Comparison of ENCODE assay signal across 14 cellular contexts in genomic region chr10:61623101-61623500, GRCh38. TPM values are rescaled to one million over a fixed set of nuclear protein-coding genes. Genes with fewer than 3 reads are reported as not detected.
DNase-seq lines count a peak whose midpoint lies in the region; ATAC-seq and TF ChIP-seq lines count a peak whose summit lies in the region.
"Had no signal": no experiment of that assay in that cellular context is flagged by ENCODE, and none has a peak within 500 bp of the region (broad histone marks: within the 10 kb centered on the region; RNA-seq: fewer than 3 reads in every experiment).

No MANE protein-coding gene starts in this region.

- DNase-seq in NCI-H128 (lab: John Stamatoyannopoulos, UW; ENCODE audit: unreplicated experiment) (peak; percentile 41), SK-MEL-5 (ENCODE audit: low read depth, low spot score) (peak; percentile 61), smooth muscle cell (lab: John Stamatoyannopoulos, UW; ENCODE audit: unreplicated experiment) (no peak), SIG-M5 (lab: John Stamatoyannopoulos, UW) (no peak)
- DNase-seq: brain microvascular endothelial cell, NCI-H2227 treated with DMSO at 0.1 percent for 48 hours, SW 1271 had no signal

- H3K4me3 ChIP-seq in smooth muscle cell: no peak overlapping the region
- H3K4me3 ChIP-seq: GM12878, thoracic aorta had no signal

- H2AFZ ChIP-seq in smooth muscle cell (ENCODE audit: low read depth): peak overlapping the region; percentile 70

- no peak for TF ChIP-seq CTCF in smooth muscle cell (IDR thresholded peaks at IDR 0.05; ENCODE audit: borderline replicate concordance, insufficient read depth, poor library complexity, severe bottlenecking)

- no peaks in the 10 kb centered on the region for H3K27me3 ChIP-seq in layer of hippocampus (ENCODE audit: control insufficient read depth, insufficient read depth, low read length)
- H3K27me3 ChIP-seq in smooth muscle cell (ENCODE audit: low read depth): no peaks in the 10 kb centered on the region
- H3K27me3 ChIP-seq: brain microvascular endothelial cell had no signal

- H3K4me1 ChIP-seq in smooth muscle cell (ENCODE audit: low read depth): no peaks in the 10 kb centered on the region

- peaks cover 5% of the 10 kb centered on the region for H3F3A ChIP-seq in smooth muscle cell (ENCODE audit: low read depth)

- H3K9ac ChIP-seq in smooth muscle cell (ENCODE audit: low read depth): no peak overlapping the region

- H3K9me3 ChIP-seq in smooth muscle cell (replicated peaks; ENCODE audit: low read depth): no peaks in the 10 kb centered on the region
- H3K9me3 ChIP-seq: thoracic aorta had no signal

- ATAC-seq in GM19328 (IDR thresholded peaks at IDR 0.05; ENCODE audit: unreplicated experiment): no peak
- ATAC-seq in GM21360 (IDR thresholded peaks at IDR 0.05; ENCODE audit: unreplicated experiment): no peak
- ATAC-seq: GM12878, WTC11 had no signal

- 79% methylated on average over 4 of the region's 4 CpGs for WGBS in smooth muscle cell (ENCODE audit: low lambda C conversion rate)

- H3K27ac ChIP-seq in layer of hippocampus (ENCODE audit: low read depth, low read length): peak overlapping the region; percentile 44
- no peak overlapping the region for H3K27ac ChIP-seq in smooth muscle cell (ENCODE audit: low read depth)
- H3K27ac ChIP-seq: brain microvascular endothelial cell, thoracic aorta had no signal

- in situ Hi-C loops in SK-MEL-5 (cut with HindIII; ENCODE audit: low pct_unique_long_range_greater_than_20kb, low sequenced_read_pairs): no loop called here

- no peaks in the 10 kb centered on the region for H3K36me3 ChIP-seq in smooth muscle cell (ENCODE audit: low read depth)
- H3K36me3 ChIP-seq: brain microvascular endothelial cell, thoracic aorta had no signal

- no peak overlapping the region for H3K4me2 ChIP-seq in smooth muscle cell

- no peaks in the 10 kb centered on the region for H3K79me2 ChIP-seq in smooth muscle cell (ENCODE audit: low read depth)

- no peaks in the 10 kb centered on the region for H4K20me1 ChIP-seq in smooth muscle cell (ENCODE audit: low read depth)

RNA-seq across cellular contexts. Expression of gene CABCOCO1, which starts 39.6 kb away (rescaled TPM):
- 0.40 and 0.53 TPM in 2 replicates for total RNA-seq in SK-MEL-5 (2014; rRNA removed; shearing (Covaris generic))
- polyA plus RNA-seq in SK-MEL-5 (2015; cell fraction: cytosol; rRNA removed): 0.06 TPM in 2 replicates
- polyA plus RNA-seq in SK-MEL-5 (2015; cell fraction: nucleus; rRNA removed): not detected in 2 replicates
- total RNA-seq in smooth muscle cell: 0.58 TPM in 1 of 2 replicates, not detected in the other
- polyA plus RNA-seq in smooth muscle cell: 0.34 and 1.2 TPM in 2 replicates
- total RNA-seq: activated CD8-positive, alpha-beta memory T cell treated with anti-CD3 and anti-CD28 coated beads for 36 hours; GM12878; WTC11 had no signal
- polyA plus RNA-seq: GM12878 had no signal

Comparison
In these comparisons a context has a peak if more than half of its experiments do, and no peak if none do; other contexts are left out.
1. DNase-seq: peak in NCI-H128 (single experiment) and SK-MEL-5 (single experiment); none in smooth muscle cell (single experiment) and SIG-M5 (single experiment).